In genomic region chr2:120287183-120288015, GRCh38 we compare ENCODE assay signal across 9 cellular contexts. TPM values are rescaled to one million over a fixed set of nuclear protein-coding genes. Genes with fewer than 3 reads are reported as not detected.
A peak's percentile ranks its signal among the peaks of the same experiment; 100 is the strongest.
DNase-seq lines count a peak whose midpoint lies in the region; ATAC-seq and TF ChIP-seq lines count a peak whose summit lies in the region.
"Had no signal": no experiment of that assay in that cellular context is flagged by ENCODE, and none has a peak within 500 bp of the region (broad histone marks: within the 10 kb centered on the region; RNA-seq: fewer than 3 reads in every experiment).

No MANE protein-coding gene starts in this region.

- no peak for TF ChIP-seq EP300 in stomach (IDR thresholded peaks at IDR 0.05)
- no peak for TF ChIP-seq EP300 in esophagus muscularis mucosa (IDR thresholded peaks at IDR 0.05)

- peaks cover 23 to 57% (median 48%) of the 10 kb centered on the region in 4 donors for H3K36me3 ChIP-seq in stomach
- H3K36me3 ChIP-seq in esophagus muscularis mucosa = peaks cover 10 to 32% (median 18%) of the 10 kb centered on the region in 4 donors

- H3K36me3 Mint-ChIP-seq in nephron progenitor cell (ENCODE audit: low read depth) = peaks cover 33% of the 10 kb centered on the region

- H3K27ac Mint-ChIP-seq in nephron progenitor cell = peak overlapping the region; percentile 47

- intact Hi-C loops in stomach (cut with DNase I; ENCODE audit: low total_unique reads) (no loop called here), esophagus muscularis mucosa (cut with DNase I) (no loop called here)

- H3K27me3 Mint-ChIP-seq in nephron progenitor cell (ENCODE audit: low read depth, poor library complexity) = peaks cover 3% of the 10 kb centered on the region

- TF ChIP-seq CTCF in nephron progenitor cell (IDR thresholded peaks at IDR 0.05) (no peak), stomach (IDR thresholded peaks at IDR 0.05) (no peak), esophagus muscularis mucosa (IDR thresholded peaks at IDR 0.05) (no peak)

- H3K4me3 ChIP-seq in GM08714 (ENCODE audit: low read length) = peak overlapping the region; percentile 78
- H3K4me3 ChIP-seq in stomach = no peak overlapping the region
- no peak overlapping the region for H3K4me3 ChIP-seq in esophagus muscularis mucosa

- H3K4me3 Mint-ChIP-seq in nephron progenitor cell = no peak overlapping the region

- WGBS in stomach, 5 donors = 58 to 81% (median 75%) methylated on average over 8 of the region's 8 CpGs
- WGBS in esophagus muscularis mucosa = 77% methylated on average over 8 of the region's 8 CpGs

- H3K9me3 Mint-ChIP-seq in nephron progenitor cell = no peaks in the 10 kb centered on the region

- peak; percentile 96 for ATAC-seq in GM21515 (IDR thresholded peaks at IDR 0.05; ENCODE audit: unreplicated experiment)

- H3K4me1 Mint-ChIP-seq in nephron progenitor cell = no peaks in the 10 kb centered on the region

- H3K27me3 ChIP-seq in stomach = no peaks in the 10 kb centered on the region
- H3K27me3 ChIP-seq in esophagus muscularis mucosa = no peaks in the 10 kb centered on the region

- peaks cover 0 to 33% (median 0%) of the 10 kb centered on the region in 4 donors for H3K4me1 ChIP-seq in stomach
- H3K4me1 ChIP-seq in esophagus muscularis mucosa = peaks cover 4 to 14% (median 7%) of the 10 kb centered on the region in 4 donors

- TF ChIP-seq POLR2A in stomach (IDR thresholded peaks at IDR 0.05) = no peak
- TF ChIP-seq POLR2A in esophagus muscularis mucosa (IDR thresholded peaks at IDR 0.05; ENCODE audit: low read depth) = no peak

- peak; percentile 60 for DNase-seq in HK-2 (ENCODE audit: unreplicated experiment)
- DNase-seq in amniotic stem cell (lab: John Stamatoyannopoulos, UW) = peak; percentile 56
- no peak for DNase-seq in nephron progenitor cell
- no peak for DNase-seq in stomach
- DNase-seq in activated CD8-positive, alpha-beta memory T cell treated with anti-CD3 and anti-CD28 coated beads for 24 hours = no peak
- DNase-seq in esophagus muscularis mucosa (ENCODE audit: extremely low spot score) = no peak

- peak overlapping the region in 1 of 5 donors; percentile 38 for H3K27ac ChIP-seq in stomach
- H3K27ac ChIP-seq in esophagus muscularis mucosa (replicated peaks in 1 of 4) = no peak overlapping the region

- H3K9me3 ChIP-seq in stomach (no peaks in the 10 kb centered on the region), esophagus muscularis mucosa (no peaks in the 10 kb centered on the region)

RNA-seq across cellular contexts. Expression of gene RALB, which starts 34.7 kb away (rescaled TPM):
- 10 to 100 TPM; 26.3 to 44.6 (median 40.0) TPM for total RNA-seq in stomach
- polyA plus RNA-seq in stomach = 10 to 100 TPM; 27.5 to 87.4 (median 52.7) TPM
- total RNA-seq in esophagus muscularis mucosa = 10 to 100 TPM; 41.5 to 59.1 (median 54.4) TPM

RNA-seq across cellular contexts. Expression of gene INHBB, which starts 58.5 kb away (rescaled TPM):
- 1 to 10 TPM in 2 of 5 donors, under 1 TPM in 2, not detected in 1; 0.37 to 7.2 (median 1.5) TPM for total RNA-seq in stomach
- 1 to 10 TPM in 1 of 3 donors, under 1 TPM in 2; 0.37 to 1.9 (median 0.61) TPM for polyA plus RNA-seq in stomach
- 10 to 100 TPM in 1 of 4 donors, 1 to 10 TPM in 3; 1.2 to 13.9 (median 7.2) TPM for total RNA-seq in esophagus muscularis mucosa
- polyA plus RNA-seq: neural cell had no signal

Comparison
In these comparisons a context has a peak if more than half of its experiments do, and no peak if none do; other contexts are left out.
1. DNase-seq: peak in HK-2 (single experiment) and amniotic stem cell (single experiment); none in nephron progenitor cell (single experiment), stomach (single experiment), activated CD8-positive, alpha-beta memory T cell treated with anti-CD3 and anti-CD28 coated beads for 24 hours (single experiment) and esophagus muscularis mucosa (single experiment).